Comparison of ENCODE assay signal across 1 cellular context in the genomic region with DNA sequence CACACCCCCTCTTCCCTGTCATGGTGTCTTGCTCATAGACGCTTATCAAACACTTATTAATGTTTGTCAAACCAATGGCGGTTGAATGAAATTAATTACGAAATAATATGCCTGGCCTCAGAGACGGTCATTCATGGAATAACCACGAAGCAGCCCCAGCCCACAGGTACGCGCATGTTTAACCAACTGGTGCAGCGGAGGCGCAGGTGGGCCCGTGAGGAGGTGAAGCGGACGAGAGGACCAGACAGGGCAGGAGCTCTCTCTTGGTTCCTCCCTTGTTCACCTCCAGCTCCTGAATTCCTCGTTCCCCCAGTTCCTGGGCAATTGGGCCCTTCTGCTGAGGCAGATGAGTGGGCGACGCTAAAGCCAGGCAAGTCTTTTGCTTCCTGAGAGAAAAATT.
TF ChIP-seq lines count a peak whose summit lies in the region.

No MANE protein-coding gene starts in this region.

TF ChIP-seq in HepG2, 621 proteins besides CTCF, POLR2A, EP300 and RAD21 (continued from another document):
- TF ChIP-seq, protein P1, sequence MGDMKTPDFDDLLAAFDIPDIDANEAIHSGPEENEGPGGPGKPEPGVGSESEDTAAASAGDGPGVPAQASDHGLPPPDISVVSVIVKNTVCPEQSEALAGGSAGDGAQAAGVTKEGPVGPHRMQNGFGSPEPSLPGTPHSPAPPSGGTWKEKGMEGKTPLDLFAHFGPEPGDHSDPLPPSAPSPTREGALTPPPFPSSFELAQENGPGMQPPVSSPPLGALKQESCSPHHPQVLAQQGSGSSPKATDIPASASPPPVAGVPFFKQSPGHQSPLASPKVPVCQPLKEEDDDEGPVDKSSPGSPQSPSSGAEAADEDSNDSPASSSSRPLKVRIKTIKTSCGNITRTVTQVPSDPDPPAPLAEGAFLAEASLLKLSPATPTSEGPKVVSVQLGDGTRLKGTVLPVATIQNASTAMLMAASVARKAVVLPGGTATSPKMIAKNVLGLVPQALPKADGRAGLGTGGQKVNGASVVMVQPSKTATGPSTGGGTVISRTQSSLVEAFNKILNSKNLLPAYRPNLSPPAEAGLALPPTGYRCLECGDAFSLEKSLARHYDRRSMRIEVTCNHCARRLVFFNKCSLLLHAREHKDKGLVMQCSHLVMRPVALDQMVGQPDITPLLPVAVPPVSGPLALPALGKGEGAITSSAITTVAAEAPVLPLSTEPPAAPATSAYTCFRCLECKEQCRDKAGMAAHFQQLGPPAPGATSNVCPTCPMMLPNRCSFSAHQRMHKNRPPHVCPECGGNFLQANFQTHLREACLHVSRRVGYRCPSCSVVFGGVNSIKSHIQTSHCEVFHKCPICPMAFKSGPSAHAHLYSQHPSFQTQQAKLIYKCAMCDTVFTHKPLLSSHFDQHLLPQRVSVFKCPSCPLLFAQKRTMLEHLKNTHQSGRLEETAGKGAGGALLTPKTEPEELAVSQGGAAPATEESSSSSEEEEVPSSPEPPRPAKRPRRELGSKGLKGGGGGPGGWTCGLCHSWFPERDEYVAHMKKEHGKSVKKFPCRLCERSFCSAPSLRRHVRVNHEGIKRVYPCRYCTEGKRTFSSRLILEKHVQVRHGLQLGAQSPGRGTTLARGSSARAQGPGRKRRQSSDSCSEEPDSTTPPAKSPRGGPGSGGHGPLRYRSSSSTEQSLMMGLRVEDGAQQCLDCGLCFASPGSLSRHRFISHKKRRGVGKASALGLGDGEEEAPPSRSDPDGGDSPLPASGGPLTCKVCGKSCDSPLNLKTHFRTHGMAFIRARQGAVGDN (CRISPR knock-in tag; IDR thresholded peaks at IDR 0.05): 0 out of 2 replicates have a peak, but pooled peaks have one; percentile 22
